22 cellular contexts compared by ENCODE assay signal in genomic region chr16:69346683-69347082, GRCh38. TPM values are rescaled to one million over a fixed set of nuclear protein-coding genes. Genes with fewer than 3 reads are reported as not detected.
DNase-seq lines count a peak whose midpoint lies in the region; ATAC-seq and TF ChIP-seq lines count a peak whose summit lies in the region.
"Had no signal": no experiment of that assay in that cellular context is flagged by ENCODE, and none has a peak within 500 bp of the region (broad histone marks: within the 10 kb centered on the region; RNA-seq: fewer than 3 reads in every experiment).

No MANE protein-coding gene starts in this region.

- peak overlapping the region; percentile 76 for H3K27ac Mint-ChIP-seq in activated T-cell treated with anti-CD3 and anti-CD28 coated beads, Interleukin-2, amount 50 U/mL, for 72 hours

- H3K27me3 ChIP-seq in RWPE2 (ENCODE audit: insufficient read depth, poor library complexity, severe bottlenecking) (no peaks in the 10 kb centered on the region), spleen (replicated peaks in 1 of 7) (no peaks in the 10 kb centered on the region)
- H3K27me3 ChIP-seq: Peyer's patch had no signal

- H3K9me3 Mint-ChIP-seq in activated T-cell treated with anti-CD3 and anti-CD28 coated beads, Interleukin-2, amount 50 U/mL, for 72 hours, result no peaks in the 10 kb centered on the region
- H3K9me3 Mint-ChIP-seq: IgD-negative memory B cell had no signal

- no peak for DNase-seq in activated T-cell treated with anti-CD3 and anti-CD28 coated beads, Interleukin-2, amount 50 U/mL, for 72 hours
- DNase-seq in activated T-cell treated with anti-CD3 and anti-CD28 coated beads for 4 hours (no peak), RWPE2 (ENCODE audit: low spot score) (no peak), spleen (peak; percentile 23), NOMO-1 (lab: John Stamatoyannopoulos, UW; ENCODE audit: unreplicated experiment in 2 of 2) (no peak)
- DNase-seq: C1 segment of cervical spinal cord, DMS153, EL, NCI-H1105, NCI-H1694 treated with DMSO at 0.1 percent for 48 hours, NCI-H2107, NCI-H2227 treated with DMSO at 0.1 percent for 48 hours, NCI-H524, Peyer's patch, SHP77, SK-N-SH had no signal

- no peaks in the 10 kb centered on the region for H3K9me3 ChIP-seq in RWPE2 (ENCODE audit: severe bottlenecking)
- no peaks in the 10 kb centered on the region for H3K9me3 ChIP-seq in spleen
- H3K9me3 ChIP-seq: HAP-1, Peyer's patch, SK-N-SH had no signal

- H3K36me3 ChIP-seq in RWPE2 (ENCODE audit: low read depth) (peaks cover 26% of the 10 kb centered on the region), spleen (peaks cover 0 to 67% (median 23%) of the 10 kb centered on the region in 6 donors)

- H3K4me1 ChIP-seq in RWPE2 (ENCODE audit: insufficient read depth, poor library complexity, severe bottlenecking) (no peaks in the 10 kb centered on the region), spleen (peaks cover 0 to 26% (median 5%) of the 10 kb centered on the region in 6 donors)
- H3K4me1 ChIP-seq: HAP-1 had no signal

- H3K27ac ChIP-seq in RWPE2 (ENCODE audit: poor library complexity, severe bottlenecking), result no peak overlapping the region
- H3K27ac ChIP-seq in spleen, result peak overlapping the region in 2 of 8 donors; percentile 10 to 15
- H3K27ac ChIP-seq: Peyer's patch had no signal

- H3K36me3 Mint-ChIP-seq in activated T-cell treated with anti-CD3 and anti-CD28 coated beads, Interleukin-2, amount 50 U/mL, for 72 hours (ENCODE audit: insufficient read depth in 2 of 2), result peaks cover 2 to 10% of the 10 kb centered on the region in 2 donors

- no peak overlapping the region for H3K4me3 Mint-ChIP-seq in activated T-cell treated with anti-CD3 and anti-CD28 coated beads, Interleukin-2, amount 50 U/mL, for 72 hours

- peak in 1 of 2 donors; percentile 39 for ATAC-seq in activated T-cell treated with anti-CD3 and anti-CD28 coated beads, Interleukin-2, amount 50 U/mL, for 72 hours (replicated peaks in 1 of 2)
- ATAC-seq in RWPE2 (ENCODE audit: low read depth) (0 out of 3 replicates have a peak, but pooled peaks have one; percentile 17), GM19328 (IDR thresholded peaks at IDR 0.05; ENCODE audit: unreplicated experiment) (no peak)

- WGBS in spleen, 5 donors, result 79 to 91% (median 87%) methylated on average over 6 of the region's 6 CpGs

- H3K4me1 Mint-ChIP-seq in activated T-cell treated with anti-CD3 and anti-CD28 coated beads, Interleukin-2, amount 50 U/mL, for 72 hours (ENCODE audit: low read depth), result peaks cover 23% of the 10 kb centered on the region

- intact Hi-C loops in spleen (cut with DNase I; ENCODE audit: low total_unique reads), result no loop called here

- TF ChIP-seq CTCF in RWPE2 (IDR thresholded peaks at IDR 0.05; ENCODE audit: poor library complexity, severe bottlenecking) (no peak), spleen (IDR thresholded peaks at IDR 0.05 in 8 of 11, conservative IDR thresholded peaks at IDR 0.05 in 3 of 11) (no peak)

- H3K4me3 ChIP-seq in RWPE2 (ENCODE audit: severe bottlenecking) (no peak overlapping the region), spleen (no peak overlapping the region)
- H3K4me3 ChIP-seq: HAP-1, Peyer's patch had no signal

- no peaks in the 10 kb centered on the region for H3K27me3 Mint-ChIP-seq in activated T-cell treated with anti-CD3 and anti-CD28 coated beads, Interleukin-2, amount 50 U/mL, for 72 hours (ENCODE audit: low read depth)
- H3K27me3 Mint-ChIP-seq: IgD-negative memory B cell had no signal

- TF ChIP-seq POLR2A in spleen (IDR thresholded peaks at IDR 0.05), result no peak

RNA-seq across cellular contexts. Expression of gene TMED6, which starts 4.9 kb away (rescaled TPM):
- total RNA-seq in activated T-cell treated with anti-CD3 and anti-CD28 coated beads, Interleukin-2, amount 50 U/mL, for 72 hours, result 1 to 10 TPM; 3.3 to 3.7 TPM
- total RNA-seq in spleen, result 1 to 10 TPM in 4 of 7 donors, under 1 TPM in 1, not detected in 2; 0.85 to 5.2 (median 1.7) TPM
- polyA plus RNA-seq in spleen, result 1 to 10 TPM in 1 of 3 donors, under 1 TPM in 2; 0.59 to 1.2 (median 0.99) TPM
- total RNA-seq: A172, HT-29, LHCN-M2 had no signal
- polyA plus RNA-seq: IgD-negative memory B cell, SK-N-SH had no signal

RNA-seq across cellular contexts. Expression of gene NIP7, which starts 7.1 kb away (rescaled TPM):
- 10 to 100 TPM; 30.8 to 32.2 TPM for total RNA-seq in activated T-cell treated with anti-CD3 and anti-CD28 coated beads, Interleukin-2, amount 50 U/mL, for 72 hours
- total RNA-seq in spleen, result 10 to 100 TPM; 10.2 to 25.0 (median 20.0) TPM
- polyA plus RNA-seq in spleen, result 10 to 100 TPM; 14.0 to 20.6 (median 16.9) TPM

RNA-seq across cellular contexts. Expression of gene COG8, which starts 7.3 kb away (rescaled TPM):
- 10 to 100 TPM; 33.2 to 38.3 TPM for total RNA-seq in activated T-cell treated with anti-CD3 and anti-CD28 coated beads, Interleukin-2, amount 50 U/mL, for 72 hours
- 10 to 100 TPM; 29.9 to 54.3 (median 38.4) TPM for total RNA-seq in spleen
- 10 to 100 TPM; 13.8 to 21.5 (median 14.5) TPM for polyA plus RNA-seq in spleen

RNA-seq across cellular contexts. Expression of gene PDF, which starts 16.3 kb away (rescaled TPM):
- 10 to 100 TPM in 1 of 2 donors, 1 to 10 TPM in 1; 9.9 to 10.1 TPM for total RNA-seq in activated T-cell treated with anti-CD3 and anti-CD28 coated beads, Interleukin-2, amount 50 U/mL, for 72 hours
- total RNA-seq in spleen, result 10 to 100 TPM in 3 of 7 donors, 1 to 10 TPM in 4; 7.1 to 18.5 (median 9.4) TPM
- polyA plus RNA-seq in spleen, result 1 to 10 TPM; 2.4 to 7.1 (median 4.7) TPM

RNA-seq across cellular contexts. Expression of gene VPS4A, which starts 35.5 kb away (rescaled TPM):
- 10 to 100 TPM; 41.1 to 45.3 TPM for total RNA-seq in activated T-cell treated with anti-CD3 and anti-CD28 coated beads, Interleukin-2, amount 50 U/mL, for 72 hours
- 10 to 100 TPM; 28.5 to 38.0 (median 33.6) TPM for total RNA-seq in spleen
- 10 to 100 TPM; 21.5 to 30.2 (median 29.1) TPM for polyA plus RNA-seq in spleen
